In genomic region chr12:29700761-29701481, GRCh38 we compare ENCODE assay signal across 24 cellular contexts.
"Had no signal": no experiment of that assay in that cellular context is flagged by ENCODE, and none has a peak within 500 bp of the region (broad histone marks: within the 10 kb centered on the region; RNA-seq: fewer than 3 reads in every experiment).

No MANE protein-coding gene starts in this region.

- H3K27ac Mint-ChIP-seq: activated CD4-positive, alpha-beta memory T cell treated with anti-CD3 and anti-CD28 coated beads, Interleukin-2, amount 10 ng/mL, durations not matched to agents 7 days and 5 days; activated CD4-positive, alpha-beta T cell treated with anti-CD3 and anti-CD28 coated beads for 36 hours; activated CD8-positive, alpha-beta memory T cell treated with anti-CD3 and anti-CD28 coated beads, Interleukin-2, amount 10 ng/mL, durations not matched to agents 7 days and 5 days; activated naive CD8-positive, alpha-beta T cell treated with anti-CD3 and anti-CD28 coated beads, Interleukin-2, amount 10 ng/mL, durations not matched to agents 7 days and 5 days; activated T-helper 17 cell treated with anti-CD3 and anti-CD28 coated beads, Interleukin-2, amount 50 U/mL, for 72 hours had no signal

- H3K9me3 Mint-ChIP-seq: activated CD4-positive, alpha-beta memory T cell treated with anti-CD3 and anti-CD28 coated beads, Interleukin-2, amount 10 ng/mL, durations not matched to agents 7 days and 5 days; activated naive CD8-positive, alpha-beta T cell treated with anti-CD3 and anti-CD28 coated beads, Interleukin-2, amount 10 ng/mL, durations not matched to agents 7 days and 5 days; activated T-helper 17 cell treated with anti-CD3 and anti-CD28 coated beads, Interleukin-2, amount 50 U/mL, for 72 hours; nephron progenitor cell had no signal

- DNase-seq: activated CD4-positive, alpha-beta memory T cell treated with anti-CD3 and anti-CD28 coated beads, Interleukin-2, amount 10 ng/mL, durations not matched to agents 7 days and 5 days; activated CD4-positive, alpha-beta T cell treated with anti-CD3 and anti-CD28 coated beads for 36 hours; activated CD8-positive, alpha-beta memory T cell treated with anti-CD3 and anti-CD28 coated beads, Interleukin-2, amount 10 ng/mL, durations not matched to agents 7 days and 5 days; activated naive CD4-positive, alpha-beta T cell; activated naive CD8-positive, alpha-beta T cell treated with anti-CD3 and anti-CD28 coated beads, Interleukin-2, amount 10 ng/mL, durations not matched to agents 7 days and 5 days; activated T-cell treated with anti-CD3 and anti-CD28 coated beads, Interleukin-2, amount 50 U/mL, for 1 hour; amygdala; brain microvascular endothelial cell; cerebellar nuclear complex; effector CD4-positive, alpha-beta T cell; foreskin keratinocyte; midbrain; nephron progenitor cell; nucleus accumbens; retina; spleen; stimulated activated CD8-positive, alpha-beta memory T cell treated with anti-CD3 and anti-CD28 coated beads, Interleukin-4, amount 100 ng/mL, for 48 hours; stimulated activated naive CD4-positive, alpha-beta T cell treated with Interleukin-2 at 50 U/mL for 16 hours; SW 1271; uterus had no signal

- H3K9me3 ChIP-seq: esophagus muscularis mucosa, spleen, tibial nerve, uterus had no signal

- H3K27me3 Mint-ChIP-seq: activated CD4-positive, alpha-beta memory T cell treated with anti-CD3 and anti-CD28 coated beads, Interleukin-2, amount 10 ng/mL, durations not matched to agents 7 days and 5 days; activated CD4-positive, alpha-beta T cell treated with anti-CD3 and anti-CD28 coated beads for 36 hours; activated CD8-positive, alpha-beta memory T cell treated with anti-CD3 and anti-CD28 coated beads, Interleukin-2, amount 10 ng/mL, durations not matched to agents 7 days and 5 days; activated naive CD8-positive, alpha-beta T cell treated with anti-CD3 and anti-CD28 coated beads, Interleukin-2, amount 10 ng/mL, durations not matched to agents 7 days and 5 days had no signal

- ATAC-seq: activated CD4-positive, alpha-beta T cell treated with anti-CD3 and anti-CD28 coated beads for 36 hours; activated CD8-positive, alpha-beta memory T cell treated with anti-CD3 and anti-CD28 coated beads, Interleukin-2, amount 10 ng/mL, durations not matched to agents 7 days and 5 days; activated T-helper 17 cell treated with anti-CD3 and anti-CD28 coated beads, Interleukin-2, amount 50 U/mL, for 72 hours; foreskin keratinocyte; left lobe of liver had no signal

- H3K27me3 ChIP-seq: brain microvascular endothelial cell, esophagus muscularis mucosa, foreskin keratinocyte, spleen, tibial nerve, uterus had no signal

- H3K4me1 Mint-ChIP-seq: activated CD4-positive, alpha-beta memory T cell treated with anti-CD3 and anti-CD28 coated beads, Interleukin-2, amount 10 ng/mL, durations not matched to agents 7 days and 5 days; activated CD4-positive, alpha-beta T cell treated with anti-CD3 and anti-CD28 coated beads for 36 hours; activated CD8-positive, alpha-beta memory T cell treated with anti-CD3 and anti-CD28 coated beads, Interleukin-2, amount 10 ng/mL, durations not matched to agents 7 days and 5 days; activated naive CD8-positive, alpha-beta T cell treated with anti-CD3 and anti-CD28 coated beads, Interleukin-2, amount 10 ng/mL, durations not matched to agents 7 days and 5 days; activated T-helper 17 cell treated with anti-CD3 and anti-CD28 coated beads, Interleukin-2, amount 50 U/mL, for 72 hours had no signal

- H3K27ac ChIP-seq: brain microvascular endothelial cell, esophagus muscularis mucosa, foreskin keratinocyte, spleen, tibial nerve, uterus had no signal

- H3K4me1 ChIP-seq: foreskin keratinocyte, tibial nerve, uterus had no signal

- H3K4me3 Mint-ChIP-seq: activated CD4-positive, alpha-beta memory T cell treated with anti-CD3 and anti-CD28 coated beads, Interleukin-2, amount 10 ng/mL, durations not matched to agents 7 days and 5 days; activated CD4-positive, alpha-beta T cell treated with anti-CD3 and anti-CD28 coated beads for 36 hours; activated CD8-positive, alpha-beta memory T cell treated with anti-CD3 and anti-CD28 coated beads, Interleukin-2, amount 10 ng/mL, durations not matched to agents 7 days and 5 days; activated naive CD8-positive, alpha-beta T cell treated with anti-CD3 and anti-CD28 coated beads, Interleukin-2, amount 10 ng/mL, durations not matched to agents 7 days and 5 days; activated T-helper 17 cell treated with anti-CD3 and anti-CD28 coated beads, Interleukin-2, amount 50 U/mL, for 72 hours; nephron progenitor cell had no signal

- H3K36me3 ChIP-seq: brain microvascular endothelial cell, tibial nerve, uterus had no signal

- H3K4me3 ChIP-seq: esophagus muscularis mucosa, spleen, tibial nerve, uterus had no signal

- H3K36me3 Mint-ChIP-seq: activated CD8-positive, alpha-beta memory T cell treated with anti-CD3 and anti-CD28 coated beads, Interleukin-2, amount 10 ng/mL, durations not matched to agents 7 days and 5 days; activated naive CD8-positive, alpha-beta T cell treated with anti-CD3 and anti-CD28 coated beads, Interleukin-2, amount 10 ng/mL, durations not matched to agents 7 days and 5 days had no signal
